1 cellular context compared by ENCODE assay signal in genomic region chr1:93519196-93519825, GRCh38.
TF ChIP-seq lines count a peak whose summit lies in the region.

No MANE protein-coding gene starts in this region.

TF ChIP-seq in HepG2, 621 proteins besides CTCF, POLR2A, EP300 and RAD21 (continued from another document):
- no peak for TF ChIP-seq AKNA (CRISPR knock-in tag; IDR thresholded peaks at IDR 0.05; ENCODE audit: borderline replicate concordance)
- no peak for TF ChIP-seq MED13 (CRISPR knock-in tag; IDR thresholded peaks at IDR 0.05)
- TF ChIP-seq FOSL2 (CRISPR knock-in tag; IDR thresholded peaks at IDR 0.05) = peak; percentile 36; the same call in 1 of the 2 replicates
- no peak for TF ChIP-seq ZNF121 (CRISPR knock-in tag; IDR thresholded peaks at IDR 0.05)
- no peak for TF ChIP-seq ZBTB39 (CRISPR knock-in tag; IDR thresholded peaks at IDR 0.05)
- TF ChIP-seq MAFF (IDR thresholded peaks at IDR 0.05; ENCODE audit: low read depth, low read length) = peak; percentile 80
